ENCODE assay signal across 33 cellular contexts in genomic region chr5:137398175-137398574, GRCh38.
"Had no signal": no experiment of that assay in that cellular context is flagged by ENCODE, and none has a peak within 500 bp of the region (broad histone marks: within the 10 kb centered on the region; RNA-seq: fewer than 3 reads in every experiment).

No MANE protein-coding gene starts in this region.

- H3K4me1 ChIP-seq: adrenal gland, body of pancreas, breast epithelium had no signal

- H3K36me3 ChIP-seq: adrenal gland, brain microvascular endothelial cell, breast epithelium had no signal

- H3K4me1 Mint-ChIP-seq: activated B cell treated with CpG ODN at 0.5 μM for 24 hours; activated CD4-positive, alpha-beta T cell treated with anti-CD3 and anti-CD28 coated beads, Interleukin-2, amount 10 ng/mL, durations not matched to agents 24 days and 14 days; activated naive CD8-positive, alpha-beta T cell treated with anti-CD3 and anti-CD28 coated beads for 36 hours; activated T-helper 17 cell treated with anti-CD3 and anti-CD28 coated beads, Interleukin-2, amount 50 U/mL, for 72 hours had no signal

- H3K9me3 ChIP-seq: adrenal gland, body of pancreas, breast epithelium had no signal

- H3K36me3 Mint-ChIP-seq: activated CD4-positive, alpha-beta memory T cell treated with anti-CD3 and anti-CD28 coated beads for 36 hours; activated naive CD4-positive, alpha-beta T cell treated with anti-CD3 and anti-CD28 coated beads, Interleukin-2, amount 50 U/mL, for 72 hours; activated naive CD8-positive, alpha-beta T cell treated with anti-CD3 and anti-CD28 coated beads for 36 hours had no signal

- H3K27ac ChIP-seq: adrenal gland, body of pancreas, brain microvascular endothelial cell, breast epithelium, VCaP had no signal

- H3K27me3 ChIP-seq: adrenal gland, body of pancreas, brain microvascular endothelial cell had no signal

- H3K9me3 Mint-ChIP-seq: activated B cell treated with CpG ODN at 0.5 μM for 24 hours; activated CD4-positive, alpha-beta memory T cell treated with anti-CD3 and anti-CD28 coated beads for 36 hours; activated CD4-positive, alpha-beta T cell treated with anti-CD3 and anti-CD28 coated beads, Interleukin-2, amount 10 ng/mL, durations not matched to agents 24 days and 14 days; activated CD8-positive, alpha-beta T cell treated with anti-CD3 and anti-CD28 coated beads for 36 hours; activated naive CD4-positive, alpha-beta T cell treated with anti-CD3 and anti-CD28 coated beads for 36 hours; activated naive CD4-positive, alpha-beta T cell treated with anti-CD3 and anti-CD28 coated beads, Interleukin-2, amount 50 U/mL, for 72 hours; activated naive CD8-positive, alpha-beta T cell treated with anti-CD3 and anti-CD28 coated beads for 36 hours; activated T-cell treated with anti-CD3 and anti-CD28 coated beads, Interleukin-2, amount 50 U/mL, for 4 hours; activated T-cell treated with anti-CD3 and anti-CD28 coated beads, Interleukin-2, amount 50 U/mL, for 72 hours; activated T-helper 1 cell treated with anti-CD3 and anti-CD28 coated beads, Interleukin-12 subunit alpha, Interleukin-12 subunit beta, Interleukin-2, Interleukin-4 antibody, amounts not matched to agents 30 ng/mL and 10 ng/mL and 1 ng/mL, durations not matched to agents 14 hours and 24 hours and 36 hours; activated T-helper 17 cell treated with anti-CD3 and anti-CD28 coated beads, Interleukin-2, amount 50 U/mL, for 72 hours; T-helper 2 cell treated with Interferon-gamma antibody and Interleukin-4, amounts not matched to agents 5 μg/mL and 100 μg/mL, for 36 hours had no signal

- H3K27ac Mint-ChIP-seq: activated B cell treated with CpG ODN at 0.5 μM for 24 hours; activated CD4-positive, alpha-beta memory T cell treated with anti-CD3 and anti-CD28 coated beads for 36 hours; activated CD4-positive, alpha-beta T cell treated with anti-CD3 and anti-CD28 coated beads, Interleukin-2, amount 10 ng/mL, durations not matched to agents 24 days and 14 days; activated CD8-positive, alpha-beta T cell treated with anti-CD3 and anti-CD28 coated beads for 36 hours; activated naive CD4-positive, alpha-beta T cell treated with anti-CD3 and anti-CD28 coated beads for 36 hours; activated naive CD4-positive, alpha-beta T cell treated with anti-CD3 and anti-CD28 coated beads, Interleukin-2, amount 50 U/mL, for 72 hours; activated naive CD8-positive, alpha-beta T cell treated with anti-CD3 and anti-CD28 coated beads for 36 hours; activated T-cell treated with anti-CD3 and anti-CD28 coated beads, Interleukin-2, amount 50 U/mL, for 72 hours; activated T-helper 1 cell treated with anti-CD3 and anti-CD28 coated beads, Interleukin-12 subunit alpha, Interleukin-12 subunit beta, Interleukin-2, Interleukin-4 antibody, amounts not matched to agents 30 ng/mL and 10 ng/mL and 1 ng/mL, durations not matched to agents 14 hours and 24 hours and 36 hours; activated T-helper 17 cell treated with anti-CD3 and anti-CD28 coated beads, Interleukin-2, amount 50 U/mL, for 72 hours; T-helper 2 cell treated with Interferon-gamma antibody and Interleukin-4, amounts not matched to agents 5 μg/mL and 100 μg/mL, for 36 hours had no signal

- H3K4me3 ChIP-seq: adrenal gland, body of pancreas, breast epithelium had no signal

- DNase-seq: activated B cell treated with CpG ODN at 0.5 μM for 24 hours; activated CD4-positive, alpha-beta memory T cell treated with anti-CD3 and anti-CD28 coated beads for 36 hours; activated CD4-positive, alpha-beta T cell treated with anti-CD3 and anti-CD28 coated beads for 4 hours; activated CD4-positive, alpha-beta T cell treated with anti-CD3 and anti-CD28 coated beads, Interleukin-2, amount 10 ng/mL, durations not matched to agents 24 days and 14 days; activated CD4-positive, alpha-beta T cell treated with anti-CD3 and anti-CD28 coated beads, Interleukin-2, amount 50 U/mL, for 1 hour; activated CD4-positive, alpha-beta T cell treated with anti-CD3 and anti-CD28 coated beads, Interleukin-2, amount 50 U/mL, for 4 hours; activated CD4-positive, CD25-positive, alpha-beta regulatory T cell treated with anti-CD3 and anti-CD28 coated beads, Interleukin-2, amount 50 U/mL, for 72 hours; activated CD8-positive, alpha-beta memory T cell treated with anti-CD3 and anti-CD28 coated beads, Interleukin-2, amount 50 U/mL, for 4 hours; activated CD8-positive, alpha-beta T cell treated with anti-CD3 and anti-CD28 coated beads for 36 hours; activated effector memory CD4-positive, alpha-beta T cell treated with anti-CD3 and anti-CD28 coated beads, Interleukin-2, amount 50 U/mL, for 16 hours; activated gamma-delta T cell treated with Interleukin-2 at 50 U/mL for 16 hours; activated naive CD4-positive, alpha-beta T cell; activated naive CD4-positive, alpha-beta T cell treated with anti-CD3 and anti-CD28 coated beads for 36 hours; activated naive CD4-positive, alpha-beta T cell treated with anti-CD3 and anti-CD28 coated beads, Interleukin-2, amount 50 U/mL, for 16 hours; activated naive CD8-positive, alpha-beta T cell treated with anti-CD3 and anti-CD28 coated beads for 36 hours; activated T-cell treated with anti-CD3 and anti-CD28 coated beads for 4 hours; activated T-cell treated with anti-CD3 and anti-CD28 coated beads, Interleukin-2, amount 50 U/mL, for 1 hour; activated T-cell treated with anti-CD3 and anti-CD28 coated beads, Interleukin-2, amount 50 U/mL, for 4 hours; activated T-cell treated with anti-CD3 and anti-CD28 coated beads, Interleukin-2, amount 50 U/mL, for 72 hours; adrenal gland; amniotic stem cell; aorta; body of pancreas; brain microvascular endothelial cell; central memory CD4-positive, alpha-beta T cell; T-helper 2 cell; T-helper 9 cell had no signal

- H3K4me3 Mint-ChIP-seq: activated B cell treated with CpG ODN at 0.5 μM for 24 hours; activated CD4-positive, alpha-beta memory T cell treated with anti-CD3 and anti-CD28 coated beads for 36 hours; activated CD4-positive, alpha-beta T cell treated with anti-CD3 and anti-CD28 coated beads, Interleukin-2, amount 10 ng/mL, durations not matched to agents 24 days and 14 days; activated CD8-positive, alpha-beta T cell treated with anti-CD3 and anti-CD28 coated beads for 36 hours; activated naive CD4-positive, alpha-beta T cell treated with anti-CD3 and anti-CD28 coated beads for 36 hours; activated naive CD8-positive, alpha-beta T cell treated with anti-CD3 and anti-CD28 coated beads for 36 hours; activated T-cell treated with anti-CD3 and anti-CD28 coated beads, Interleukin-2, amount 50 U/mL, for 4 hours; activated T-cell treated with anti-CD3 and anti-CD28 coated beads, Interleukin-2, amount 50 U/mL, for 72 hours; activated T-helper 1 cell treated with anti-CD3 and anti-CD28 coated beads, Interleukin-12 subunit alpha, Interleukin-12 subunit beta, Interleukin-2, Interleukin-4 antibody, amounts not matched to agents 30 ng/mL and 10 ng/mL and 1 ng/mL, durations not matched to agents 14 hours and 24 hours and 36 hours; activated T-helper 17 cell treated with anti-CD3 and anti-CD28 coated beads, Interleukin-2, amount 50 U/mL, for 72 hours; T-helper 2 cell treated with Interferon-gamma antibody and Interleukin-4, amounts not matched to agents 5 μg/mL and 100 μg/mL, for 36 hours had no signal

- ATAC-seq: activated CD8-positive, alpha-beta T cell treated with anti-CD3 and anti-CD28 coated beads for 36 hours; activated naive CD4-positive, alpha-beta T cell treated with anti-CD3 and anti-CD28 coated beads, Interleukin-2, amount 50 U/mL, for 72 hours; activated T-cell treated with anti-CD3 and anti-CD28 coated beads, Interleukin-2, amount 50 U/mL, for 4 hours; activated T-cell treated with anti-CD3 and anti-CD28 coated beads, Interleukin-2, amount 50 U/mL, for 72 hours; activated T-helper 17 cell treated with anti-CD3 and anti-CD28 coated beads, Interleukin-2, amount 50 U/mL, for 72 hours; body of pancreas had no signal
